ENCODE assay signal across 23 cellular contexts in the genomic region with DNA sequence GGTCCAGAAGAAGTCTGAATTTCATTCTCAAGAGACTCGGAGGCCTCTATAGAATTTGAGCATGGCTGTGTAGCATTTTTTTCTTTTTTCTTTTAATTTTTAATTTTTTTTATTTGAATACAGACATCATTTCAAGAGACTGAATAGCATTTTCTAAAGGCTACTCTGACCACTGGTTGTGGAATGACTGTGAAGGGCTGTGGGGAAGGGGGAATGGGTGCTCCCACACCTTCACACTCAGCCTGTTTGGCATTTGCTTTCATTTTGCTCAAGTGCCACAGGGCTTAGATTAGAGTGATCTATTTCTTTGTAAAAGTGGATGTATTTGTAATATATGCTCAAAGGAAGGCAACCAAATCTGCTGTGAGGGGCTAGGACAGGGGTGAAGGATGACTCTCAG.
DNase-seq lines count a peak whose midpoint lies in the region; ATAC-seq and TF ChIP-seq lines count a peak whose summit lies in the region.
"Had no signal": no experiment of that assay in that cellular context is flagged by ENCODE, and none has a peak within 500 bp of the region (broad histone marks: within the 10 kb centered on the region; RNA-seq: fewer than 3 reads in every experiment).

No MANE protein-coding gene starts in this region.

- H3K36me3 ChIP-seq in gastrocnemius medialis: no peaks in the 10 kb centered on the region
- H3K36me3 ChIP-seq: brain microvascular endothelial cell, colonic mucosa, left ventricle myocardium inferior, Peyer's patch, stomach had no signal

- H3K27ac Mint-ChIP-seq in activated naive CD4-positive, alpha-beta T cell treated with anti-CD3 and anti-CD28 coated beads, Interleukin-2, amount 10 ng/mL, durations not matched to agents 7 days and 5 days: peak overlapping the region; percentile 13
- H3K27ac Mint-ChIP-seq in activated naive CD4-positive, alpha-beta T cell treated with anti-CD3 and anti-CD28 coated beads for 36 hours: no peak overlapping the region
- H3K27ac Mint-ChIP-seq: endodermal cell had no signal

- no peak for TF ChIP-seq CTCF in gastrocnemius medialis (IDR thresholded peaks at IDR 0.05 in 4 of 5, conservative IDR thresholded peaks at IDR 0.05 in 1 of 5)

- CTCF ChIA-PET in activated naive CD4-positive, alpha-beta T cell treated with anti-CD3 and anti-CD28 coated beads, Interleukin-2, amount 10 ng/mL, durations not matched to agents 7 days and 5 days (lab: Charles Lee): no interaction called here
- CTCF ChIA-PET in activated naive CD4-positive, alpha-beta T cell treated with anti-CD3 and anti-CD28 coated beads for 36 hours (lab: Charles Lee): no interaction called here

- no peak overlapping the region for H3K27ac ChIP-seq in gastrocnemius medialis
- H3K27ac ChIP-seq: 22Rv1, brain microvascular endothelial cell, colonic mucosa, left ventricle myocardium inferior, Peyer's patch, skin epidermis, stomach had no signal

- H3K27me3 Mint-ChIP-seq in activated naive CD4-positive, alpha-beta T cell treated with anti-CD3 and anti-CD28 coated beads, Interleukin-2, amount 10 ng/mL, durations not matched to agents 7 days and 5 days: no peaks in the 10 kb centered on the region
- H3K27me3 Mint-ChIP-seq in activated naive CD4-positive, alpha-beta T cell treated with anti-CD3 and anti-CD28 coated beads for 36 hours (ENCODE audit: low read depth): no peaks in the 10 kb centered on the region

- in situ Hi-C loops in gastrocnemius medialis (cut with MboI; ENCODE audit: low sequenced_read_pairs in 4 of 4): no loop called here

- ATAC-seq in HG02798 (IDR thresholded peaks at IDR 0.05; ENCODE audit: poor library complexity, unreplicated experiment) (peak; percentile 75), HG03442 (IDR thresholded peaks at IDR 0.05; ENCODE audit: unreplicated experiment) (peak; percentile 53), gastrocnemius medialis (no peak)
- ATAC-seq: activated CD4-positive, CD25-positive, alpha-beta regulatory T cell treated with anti-CD3 and anti-CD28 coated beads, Interleukin-2, amount 50 U/mL, for 24 hours had no signal

- DNase-seq in activated naive CD4-positive, alpha-beta T cell treated with anti-CD3 and anti-CD28 coated beads, Interleukin-2, amount 10 ng/mL, durations not matched to agents 7 days and 5 days: no peak
- no peak for DNase-seq in activated naive CD4-positive, alpha-beta T cell treated with anti-CD3 and anti-CD28 coated beads for 36 hours
- DNase-seq in gastrocnemius medialis (no peak), HT-29 (ENCODE audit: low spot score) (no peak), NCI-H2171 treated with DMSO at 0.1 percent for 48 hours (lab: John Stamatoyannopoulos, UW) (no peak), NCI-H1048 (lab: John Stamatoyannopoulos, UW) (no peak)
- DNase-seq: AML-193; brain microvascular endothelial cell; colonic mucosa; endodermal cell; HCEC 1CT; left ventricle myocardium inferior; NCI-H1092; NCI-H2029 treated with DMSO at 0.1 percent for 48 hours; NCI-H446 treated with DMSO at 0.1 percent for 48 hours; Peyer's patch; stimulated activated CD4-positive, alpha-beta T cell treated with anti-CD3 and anti-CD28 coated beads, Interleukin-2, amount 100 ng/mL, for 48 hours; stomach had no signal

- no peaks in the 10 kb centered on the region for H3K9me3 Mint-ChIP-seq in activated naive CD4-positive, alpha-beta T cell treated with anti-CD3 and anti-CD28 coated beads, Interleukin-2, amount 10 ng/mL, durations not matched to agents 7 days and 5 days
- no peaks in the 10 kb centered on the region for H3K9me3 Mint-ChIP-seq in activated naive CD4-positive, alpha-beta T cell treated with anti-CD3 and anti-CD28 coated beads for 36 hours
- H3K9me3 Mint-ChIP-seq: endodermal cell had no signal

- no peaks in the 10 kb centered on the region for H3K9me3 ChIP-seq in gastrocnemius medialis
- H3K9me3 ChIP-seq: colonic mucosa, left ventricle myocardium inferior, Peyer's patch, stomach had no signal

- H3K4me3 Mint-ChIP-seq in activated naive CD4-positive, alpha-beta T cell treated with anti-CD3 and anti-CD28 coated beads, Interleukin-2, amount 10 ng/mL, durations not matched to agents 7 days and 5 days: no peak overlapping the region
- no peak overlapping the region for H3K4me3 Mint-ChIP-seq in activated naive CD4-positive, alpha-beta T cell treated with anti-CD3 and anti-CD28 coated beads for 36 hours
- H3K4me3 Mint-ChIP-seq: endodermal cell had no signal

- no peaks in the 10 kb centered on the region for H3K36me3 Mint-ChIP-seq in activated naive CD4-positive, alpha-beta T cell treated with anti-CD3 and anti-CD28 coated beads, Interleukin-2, amount 10 ng/mL, durations not matched to agents 7 days and 5 days
- no peaks in the 10 kb centered on the region for H3K36me3 Mint-ChIP-seq in activated naive CD4-positive, alpha-beta T cell treated with anti-CD3 and anti-CD28 coated beads for 36 hours (ENCODE audit: low read depth)

- H3K27me3 ChIP-seq in gastrocnemius medialis: no peaks in the 10 kb centered on the region
- H3K27me3 ChIP-seq: brain microvascular endothelial cell, colonic mucosa, Peyer's patch, stomach had no signal

- TF ChIP-seq POLR2A in gastrocnemius medialis (IDR thresholded peaks at IDR 0.05): no peak

- intact Hi-C loops in activated naive CD4-positive, alpha-beta T cell treated with anti-CD3 and anti-CD28 coated beads for 36 hours (cut with micrococcal nuclease): no loop called here
- intact Hi-C loops in gastrocnemius medialis (cut with DNase I; ENCODE audit: low total_unique reads): no loop called here

- no peaks in the 10 kb centered on the region for H3K4me1 Mint-ChIP-seq in activated naive CD4-positive, alpha-beta T cell treated with anti-CD3 and anti-CD28 coated beads, Interleukin-2, amount 10 ng/mL, durations not matched to agents 7 days and 5 days
- H3K4me1 Mint-ChIP-seq in activated naive CD4-positive, alpha-beta T cell treated with anti-CD3 and anti-CD28 coated beads for 36 hours (ENCODE audit: low read depth): no peaks in the 10 kb centered on the region

- H3K4me1 ChIP-seq in gastrocnemius medialis: no peaks in the 10 kb centered on the region
- H3K4me1 ChIP-seq: colonic mucosa, Peyer's patch had no signal

- H3K4me3 ChIP-seq in gastrocnemius medialis: no peak overlapping the region
- H3K4me3 ChIP-seq: colonic mucosa, left ventricle myocardium inferior, Peyer's patch, skin epidermis, stomach had no signal

Comparison
In these comparisons a context has a peak if more than half of its experiments do, and no peak if none do; other contexts are left out.
1. ATAC-seq: peak in HG02798 (single experiment) and HG03442 (single experiment); none in gastrocnemius medialis (0 of 2).